ENCODE assay signal across 23 cellular contexts in the genomic region with DNA sequence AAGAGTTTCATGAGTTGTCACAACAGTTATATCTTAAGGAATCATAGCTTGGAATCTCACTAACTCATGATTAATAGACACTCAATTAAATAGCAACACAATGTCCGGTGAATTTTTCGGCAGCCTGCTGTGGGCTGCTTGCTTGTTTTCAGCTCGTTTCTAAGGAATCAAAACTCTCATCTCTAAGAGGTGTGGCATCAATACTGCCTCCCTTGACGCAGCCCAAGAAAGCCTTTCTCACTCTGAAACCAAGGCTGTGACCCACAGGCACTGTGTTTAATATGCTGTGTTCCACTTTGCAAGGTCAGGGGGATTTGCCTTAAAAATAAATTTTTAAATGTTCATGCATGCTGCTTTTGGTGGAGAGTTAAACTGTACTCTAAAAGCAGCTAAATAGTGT. TPM values are rescaled to one million over a fixed set of nuclear protein-coding genes. Genes with fewer than 3 reads are reported as not detected.
DNase-seq lines count a peak whose midpoint lies in the region; ATAC-seq and TF ChIP-seq lines count a peak whose summit lies in the region.
"Had no signal": no experiment of that assay in that cellular context is flagged by ENCODE, and none has a peak within 500 bp of the region (broad histone marks: within the 10 kb centered on the region; RNA-seq: fewer than 3 reads in every experiment).

No MANE protein-coding gene starts in this region.

- peak overlapping the region in 3 of 5 experiments; percentile 10 to 54 (median 53) for H3K4me3 Mint-ChIP-seq in brain
- H3K4me3 Mint-ChIP-seq in stimulated activated effector memory CD8-positive, alpha-beta T cell treated with anti-CD3 and anti-CD28 coated beads, Interleukin-12 subunit alpha, Interleukin-12 subunit beta, amount 100 ng/mL, for 72 hours: no peak overlapping the region
- H3K4me3 Mint-ChIP-seq: CD4-positive, alpha-beta T cell; CD8-positive, alpha-beta T cell had no signal

- no TSS peak for BruUV-seq in A673 (replicated peaks; lab: Mats Ljungman, UMichigan)

- no peak for ATAC-seq in stimulated activated effector memory CD8-positive, alpha-beta T cell treated with anti-CD3 and anti-CD28 coated beads, Interleukin-12 subunit alpha, Interleukin-12 subunit beta, amount 100 ng/mL, for 72 hours
- ATAC-seq: A549; CD8-positive, alpha-beta T cell had no signal

- DNase-seq in A673 (ENCODE audit: low spot score) (peak; percentile 57), HT1080 (ENCODE audit: low read depth) (peak; percentile 50), C1 segment of cervical spinal cord (lab: John Stamatoyannopoulos, UW) (no peak), HT-29 (ENCODE audit: low spot score) (no peak)
- no peak for DNase-seq in stimulated activated effector memory CD8-positive, alpha-beta T cell treated with anti-CD3 and anti-CD28 coated beads, Interleukin-12 subunit alpha, Interleukin-12 subunit beta, amount 100 ng/mL, for 72 hours (ENCODE audit: low spot score in 2 of 2)
- DNase-seq: ACHN; BE2C; Caco-2; Calu3; CD4-positive, alpha-beta T cell; CD8-positive, alpha-beta T cell; DMS53; DMS79; DND-41; EL; GDM1 had no signal

- peaks cover 23% of the 10 kb centered on the region for H3K27me3 Mint-ChIP-seq in brain

- peak overlapping the region; percentile 96 for H3K4me3 ChIP-seq in A673 (ENCODE audit: low read depth, low read length, poor library complexity, severe bottlenecking)
- H3K4me3 ChIP-seq: A549, BLaER1 had no signal

- H3K9me3 Mint-ChIP-seq in brain: no peaks in the 10 kb centered on the region
- H3K9me3 Mint-ChIP-seq in stimulated activated effector memory CD8-positive, alpha-beta T cell treated with anti-CD3 and anti-CD28 coated beads, Interleukin-12 subunit alpha, Interleukin-12 subunit beta, amount 100 ng/mL, for 72 hours: peaks cover 4% of the 10 kb centered on the region
- H3K9me3 Mint-ChIP-seq: CD4-positive, alpha-beta T cell had no signal

- no peaks in the 10 kb centered on the region for H3K9me3 ChIP-seq in A673 (ENCODE audit: low read depth, low read length, poor library complexity, severe bottlenecking)
- H3K9me3 ChIP-seq: A549, BE2C, Caco-2 had no signal

- H3K4me1 Mint-ChIP-seq in brain: peaks cover 31% of the 10 kb centered on the region
- H3K4me1 Mint-ChIP-seq in stimulated activated effector memory CD8-positive, alpha-beta T cell treated with anti-CD3 and anti-CD28 coated beads, Interleukin-12 subunit alpha, Interleukin-12 subunit beta, amount 100 ng/mL, for 72 hours: no peaks in the 10 kb centered on the region

- peaks cover 6% of the 10 kb centered on the region for H3K36me3 ChIP-seq in A673 (ENCODE audit: insufficient read depth, low read length, poor library complexity, severe bottlenecking)
- H3K36me3 ChIP-seq: BE2C, BLaER1 had no signal

- peaks cover 53% of the 10 kb centered on the region for H3K4me1 ChIP-seq in A673 (ENCODE audit: insufficient read depth, low read length, poor library complexity, severe bottlenecking)
- H3K4me1 ChIP-seq: BE2C, BLaER1, Caco-2 had no signal

- POLR2A ChIA-PET in A673 (lab: Charles Lee; ENCODE audit: low non-redundant PET): interaction anchor here (0.5 kb wide), 2 partner anchors 82 to 99 kb away, joined by 3 read pairs; no protein-coding TSS in a partner anchor

- peak overlapping the region; percentile 90 for H3K27ac ChIP-seq in A673 (ENCODE audit: low read depth, low read length, poor library complexity, severe bottlenecking)
- H3K27ac ChIP-seq: 22Rv1, A549, BLaER1, C4-2B had no signal

- no peak for TF ChIP-seq CTCF in A673 (conservative IDR thresholded peaks at IDR 0.05; ENCODE audit: low read depth, low read length)
- no peak for TF ChIP-seq CTCF in brain (conservative IDR thresholded peaks at IDR 0.05)

- intact Hi-C loops in A673 (cut with micrococcal nuclease; ENCODE audit: unreplicated experiment): loop anchor here (2.0 to 10.0 kb wide), 2 partner anchors 81 to 229 kb away; no protein-coding TSS in a partner anchor

- H3K36me3 Mint-ChIP-seq in brain: peaks cover 3% of the 10 kb centered on the region
- H3K36me3 Mint-ChIP-seq in stimulated activated effector memory CD8-positive, alpha-beta T cell treated with anti-CD3 and anti-CD28 coated beads, Interleukin-12 subunit alpha, Interleukin-12 subunit beta, amount 100 ng/mL, for 72 hours: no peaks in the 10 kb centered on the region
- H3K36me3 Mint-ChIP-seq: CD8-positive, alpha-beta T cell had no signal

- no peaks in the 10 kb centered on the region for H3K27me3 ChIP-seq in A673 (replicated peaks; ENCODE audit: insufficient read depth, low read depth, low read length, poor library complexity)

- no peak overlapping the region for H3K27ac Mint-ChIP-seq in brain
- H3K27ac Mint-ChIP-seq in stimulated activated effector memory CD8-positive, alpha-beta T cell treated with anti-CD3 and anti-CD28 coated beads, Interleukin-12 subunit alpha, Interleukin-12 subunit beta, amount 100 ng/mL, for 72 hours: no peak overlapping the region
- H3K27ac Mint-ChIP-seq: CD4-positive, alpha-beta T cell; CD8-positive, alpha-beta T cell had no signal

- CTCF ChIA-PET in A673 (lab: Charles Lee): no interaction called here

RNA-seq across cellular contexts. Expression of a gene that starts 5.4 kb away (rescaled TPM):
- total RNA-seq in A673 (2021): 93.0 and 99.5 TPM in 2 replicates
- 14.1 and 15.7 TPM in 2 replicates for total RNA-seq in HT1080 (2014; rRNA removed; shearing (Covaris generic))
- 0.48 and 0.77 TPM in 2 replicates for polyA plus RNA-seq in HT1080 (2015; cell fraction: cytosol; rRNA removed)
- 2.9 and 6.4 TPM in 2 replicates for polyA plus RNA-seq in HT1080 (2015; cell fraction: nucleus; rRNA removed)
- 0.36 TPM for polyA plus RNA-seq in brain (ENCODE audit: insufficient read depth, low read depth, low replicate concordance)
- not detected in 2 replicates for total RNA-seq in HT-29 (2014; rRNA removed; shearing (Covaris generic))
- total RNA-seq: Calu3; CD4-positive, alpha-beta T cell; CD8-positive, alpha-beta T cell; Daoy; G401 had no signal

Comparison
In these comparisons a context has a peak if more than half of its experiments do, and no peak if none do; other contexts are left out.
1. DNase-seq: peak in A673 (single experiment) and HT1080 (single experiment); none in stimulated activated effector memory CD8-positive, alpha-beta T cell treated with anti-CD3 and anti-CD28 coated beads, Interleukin-12 subunit alpha, Interleukin-12 subunit beta, amount 100 ng/mL, for 72 hours (0 of 2), C1 segment of cervical spinal cord (0 of 14) and HT-29 (single experiment).
2. RNA of a gene that starts 5.4 kb away (total RNA-seq): 93.0 to 99.5 TPM in A673 and 14.1 to 15.7 TPM in HT1080; not detected in HT-29; every median in the first group is over 10 times any median in the second.